Comparison of ENCODE assay signal across 16 cellular contexts in the genomic region with DNA sequence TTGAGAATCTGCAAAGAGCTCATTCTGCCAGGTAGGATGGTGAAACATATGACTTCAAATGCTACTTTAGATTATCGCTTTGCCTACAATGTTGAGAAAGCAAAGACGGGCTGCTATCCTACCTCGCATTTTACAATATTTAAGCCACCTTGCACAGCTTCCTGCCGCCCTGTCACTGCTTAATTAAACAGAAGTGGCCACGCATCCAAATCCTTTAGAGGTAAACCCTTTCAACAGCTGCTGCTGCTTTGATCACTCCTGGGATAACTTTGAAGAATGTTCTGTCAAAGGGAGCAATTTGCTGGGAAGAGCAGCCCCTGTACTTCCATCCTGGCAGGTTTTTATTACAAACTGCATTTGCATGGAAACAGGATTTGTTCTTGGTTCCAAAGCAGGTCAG. TPM values are rescaled to one million over a fixed set of nuclear protein-coding genes. Genes with fewer than 3 reads are reported as not detected.
"Had no signal": no experiment of that assay in that cellular context is flagged by ENCODE, and none has a peak within 500 bp of the region (broad histone marks: within the 10 kb centered on the region; RNA-seq: fewer than 3 reads in every experiment).

No MANE protein-coding gene starts in this region.

- DNase-seq: effector memory CD4-positive, alpha-beta T cell; heart left ventricle; hypothalamus; kidney glomerular epithelial cell; mammary epithelial cell; mucosa of descending colon; naive thymus-derived CD8-positive, alpha-beta T cell; nucleus accumbens; pancreas; right cardiac atrium; stimulated activated CD4-positive, alpha-beta T cell treated with anti-CD3 and anti-CD28 coated beads, Interleukin-2, amount 100 ng/mL, for 48 hours; stimulated activated naive CD8-positive, alpha-beta T cell treated with anti-CD3 and anti-CD28 coated beads, Interleukin-15, Interleukin-2, amounts not matched to agents 100 U/mL and 50 U/mL, for 24 hours; thyroid gland had no signal

RNA-seq across cellular contexts. Expression of gene SSTR2, which starts 24.3 kb away (rescaled TPM):
- total RNA-seq: esophagus mucosa; fibroblast of lung; glomerular endothelial cell; mammary epithelial cell; naive thymus-derived CD8-positive, alpha-beta T cell had no signal
